In the genomic region with DNA sequence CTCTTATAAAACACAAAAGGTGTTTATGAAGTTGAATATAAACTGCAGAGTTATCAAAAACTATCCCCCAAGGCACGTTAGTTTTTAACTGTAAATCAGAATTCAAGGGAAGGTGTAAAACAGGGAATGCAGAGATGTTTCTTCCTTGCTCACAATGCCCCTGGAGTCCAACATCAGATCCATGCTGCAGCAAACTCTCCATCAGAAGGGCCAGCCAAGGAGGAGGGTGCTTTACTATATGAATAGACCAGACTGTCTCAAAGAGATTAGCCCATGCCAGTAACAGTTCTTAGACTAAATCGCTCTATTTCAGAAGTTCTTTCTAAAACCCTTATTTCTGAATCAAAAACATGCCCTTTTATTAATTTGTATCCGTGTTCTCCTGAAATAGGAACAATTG, we compare ENCODE assay signal across 13 cellular contexts.
DNase-seq lines count a peak whose midpoint lies in the region; ATAC-seq and TF ChIP-seq lines count a peak whose summit lies in the region.
"Had no signal": no experiment of that assay in that cellular context is flagged by ENCODE, and none has a peak within 500 bp of the region (broad histone marks: within the 10 kb centered on the region; RNA-seq: fewer than 3 reads in every experiment).

No MANE protein-coding gene starts in this region.

- intact Hi-C loops in dorsolateral prefrontal cortex (cut with DNase I): loop anchor here (5.0 to 10.0 kb wide), 6 partner anchors 151 to 926 kb away; a partner anchor contains a TSS

- H3K27me3 ChIP-seq in GM23338 (ENCODE audit: insufficient read depth) (no peaks in the 10 kb centered on the region), dorsolateral prefrontal cortex (no peaks in the 10 kb centered on the region)
- H3K27me3 ChIP-seq: BE2C, esophagus muscularis mucosa had no signal

- no peaks in the 10 kb centered on the region for H3K9me3 Mint-ChIP-seq in GM23338
- H3K9me3 Mint-ChIP-seq: activated B cell treated with CpG ODN at 0.5 μM for 24 hours, T-cell had no signal

- TF ChIP-seq CTCF in GM23338 (conservative IDR thresholded peaks at IDR 0.05; ENCODE audit: low read depth in 2 of 2): no peak
- TF ChIP-seq CTCF in dorsolateral prefrontal cortex (IDR thresholded peaks at IDR 0.05 in 54 of 56, conservative IDR thresholded peaks at IDR 0.05 in 2 of 56; ENCODE audit: low read depth in 1 of 56, partially characterized antibody in 56 of 56): no peak
- TF ChIP-seq CTCF in retinal pigment epithelial cell (conservative IDR thresholded peaks at IDR 0.05; ENCODE audit: low read depth, low read length): peak; percentile 1

- no peaks in the 10 kb centered on the region for H3K36me3 Mint-ChIP-seq in GM23338 (ENCODE audit: low read depth)
- H3K36me3 Mint-ChIP-seq: T-cell had no signal

- H3K27ac Mint-ChIP-seq in GM23338: no peak overlapping the region
- H3K27ac Mint-ChIP-seq: activated B cell treated with CpG ODN at 0.5 μM for 24 hours, T-cell had no signal

- H3F3A ChIP-seq in GM23338 (replicated peaks; ENCODE audit: low read depth): no peaks in the 10 kb centered on the region

- ATAC-seq in GM23338: peak; percentile 56

- no peak overlapping the region for H3K4me3 ChIP-seq in GM23338
- peak overlapping the region in 12 of 59 donors; percentile 3 to 38 (median 24) for H3K4me3 ChIP-seq in dorsolateral prefrontal cortex
- H3K4me3 ChIP-seq in retinal pigment epithelial cell (ENCODE audit: low read length): no peak overlapping the region
- H3K4me3 ChIP-seq: esophagus muscularis mucosa had no signal

- no peak overlapping the region for H3K4me3 Mint-ChIP-seq in GM23338
- H3K4me3 Mint-ChIP-seq: activated B cell treated with CpG ODN at 0.5 μM for 24 hours, T-cell had no signal

- no peak overlapping the region for H3K4me2 ChIP-seq in GM23338

- peaks cover 18% of the 10 kb centered on the region for H3K4me1 ChIP-seq in GM23338 (ENCODE audit: insufficient read depth)

- no peak for DNase-seq in GM23338 (ENCODE audit: low spot score)
- peak; percentile 8 for DNase-seq in SK-N-DZ (ENCODE audit: low spot score)
- DNase-seq in dorsolateral prefrontal cortex: no peak
- DNase-seq in retinal pigment epithelial cell (ENCODE audit: low read depth): no peak
- no peak for DNase-seq in activated CD8-positive, alpha-beta memory T cell treated with anti-CD3 and anti-CD28 coated beads, Interleukin-2, amount 50 U/mL, for 48 hours
- no peak for DNase-seq in retina
- no peak for DNase-seq in HCEC 1CT
- DNase-seq: activated B cell treated with CpG ODN at 0.5 μM for 24 hours; activated effector memory CD4-positive, alpha-beta T cell treated with anti-CD3 and anti-CD28 coated beads, Interleukin-2, amount 50 U/mL, for 16 hours; glutamatergic neuron; T-cell had no signal

- no peaks in the 10 kb centered on the region for H3K36me3 ChIP-seq in GM23338 (ENCODE audit: insufficient read depth)
- H3K36me3 ChIP-seq: BE2C, esophagus muscularis mucosa had no signal

- H3K4me1 Mint-ChIP-seq in GM23338: peaks cover 23% of the 10 kb centered on the region; the same call in 2 of the 3 replicates
- H3K4me1 Mint-ChIP-seq: activated B cell treated with CpG ODN at 0.5 μM for 24 hours, T-cell had no signal

- H3K27me3 Mint-ChIP-seq in GM23338 (ENCODE audit: insufficient read depth, low read depth, poor library complexity): no peaks in the 10 kb centered on the region
- H3K27me3 Mint-ChIP-seq: activated B cell treated with CpG ODN at 0.5 μM for 24 hours, T-cell had no signal

- H4K20me1 ChIP-seq in GM23338 (replicated peaks; ENCODE audit: insufficient read depth): no peaks in the 10 kb centered on the region

- H3K9me2 ChIP-seq in GM23338 (ENCODE audit: insufficient read depth): no peaks in the 10 kb centered on the region

- H3K79me2 ChIP-seq in GM23338 (replicated peaks; ENCODE audit: insufficient read depth): no peaks in the 10 kb centered on the region

- H2AFZ ChIP-seq in GM23338: no peak overlapping the region

- H3K27ac ChIP-seq in GM23338 (ENCODE audit: low read depth): no peak overlapping the region
- peak overlapping the region in 38 of 59 donors; percentile 1 to 77 (median 53) for H3K27ac ChIP-seq in dorsolateral prefrontal cortex

TF ChIP-seq in GM23338, 12 proteins besides CTCF, POLR2A, EP300 and RAD21 (continues in another document):
- TF ChIP-seq POLR2AphosphoS5 (IDR thresholded peaks at IDR 0.05; ENCODE audit: low read depth): no peak
- TF ChIP-seq NANOG (IDR thresholded peaks at IDR 0.05; ENCODE audit: borderline replicate concordance): no peak
- TF ChIP-seq, protein P1, sequence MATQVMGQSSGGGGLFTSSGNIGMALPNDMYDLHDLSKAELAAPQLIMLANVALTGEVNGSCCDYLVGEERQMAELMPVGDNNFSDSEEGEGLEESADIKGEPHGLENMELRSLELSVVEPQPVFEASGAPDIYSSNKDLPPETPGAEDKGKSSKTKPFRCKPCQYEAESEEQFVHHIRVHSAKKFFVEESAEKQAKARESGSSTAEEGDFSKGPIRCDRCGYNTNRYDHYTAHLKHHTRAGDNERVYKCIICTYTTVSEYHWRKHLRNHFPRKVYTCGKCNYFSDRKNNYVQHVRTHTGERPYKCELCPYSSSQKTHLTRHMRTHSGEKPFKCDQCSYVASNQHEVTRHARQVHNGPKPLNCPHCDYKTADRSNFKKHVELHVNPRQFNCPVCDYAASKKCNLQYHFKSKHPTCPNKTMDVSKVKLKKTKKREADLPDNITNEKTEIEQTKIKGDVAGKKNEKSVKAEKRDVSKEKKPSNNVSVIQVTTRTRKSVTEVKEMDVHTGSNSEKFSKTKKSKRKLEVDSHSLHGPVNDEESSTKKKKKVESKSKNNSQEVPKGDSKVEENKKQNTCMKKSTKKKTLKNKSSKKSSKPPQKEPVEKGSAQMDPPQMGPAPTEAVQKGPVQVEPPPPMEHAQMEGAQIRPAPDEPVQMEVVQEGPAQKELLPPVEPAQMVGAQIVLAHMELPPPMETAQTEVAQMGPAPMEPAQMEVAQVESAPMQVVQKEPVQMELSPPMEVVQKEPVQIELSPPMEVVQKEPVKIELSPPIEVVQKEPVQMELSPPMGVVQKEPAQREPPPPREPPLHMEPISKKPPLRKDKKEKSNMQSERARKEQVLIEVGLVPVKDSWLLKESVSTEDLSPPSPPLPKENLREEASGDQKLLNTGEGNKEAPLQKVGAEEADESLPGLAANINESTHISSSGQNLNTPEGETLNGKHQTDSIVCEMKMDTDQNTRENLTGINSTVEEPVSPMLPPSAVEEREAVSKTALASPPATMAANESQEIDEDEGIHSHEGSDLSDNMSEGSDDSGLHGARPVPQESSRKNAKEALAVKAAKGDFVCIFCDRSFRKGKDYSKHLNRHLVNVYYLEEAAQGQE (IDR thresholded peaks at IDR 0.05; ENCODE audit: unreplicated experiment): no peak
- no peak for TF ChIP-seq ZNF114 (CRISPR knock-in tag; IDR thresholded peaks at IDR 0.05)
- no peak for TF ChIP-seq STAT1 (IDR thresholded peaks at IDR 0.05; ENCODE audit: unreplicated experiment)
- no peak for TF ChIP-seq EZH2phosphoT487 (IDR thresholded peaks at IDR 0.05; ENCODE audit: unreplicated experiment)
- TF ChIP-seq, protein P2, sequence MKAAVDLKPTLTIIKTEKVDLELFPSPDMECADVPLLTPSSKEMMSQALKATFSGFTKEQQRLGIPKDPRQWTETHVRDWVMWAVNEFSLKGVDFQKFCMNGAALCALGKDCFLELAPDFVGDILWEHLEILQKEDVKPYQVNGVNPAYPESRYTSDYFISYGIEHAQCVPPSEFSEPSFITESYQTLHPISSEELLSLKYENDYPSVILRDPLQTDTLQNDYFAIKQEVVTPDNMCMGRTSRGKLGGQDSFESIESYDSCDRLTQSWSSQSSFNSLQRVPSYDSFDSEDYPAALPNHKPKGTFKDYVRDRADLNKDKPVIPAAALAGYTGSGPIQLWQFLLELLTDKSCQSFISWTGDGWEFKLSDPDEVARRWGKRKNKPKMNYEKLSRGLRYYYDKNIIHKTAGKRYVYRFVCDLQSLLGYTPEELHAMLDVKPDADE (IDR thresholded peaks at IDR 0.05): no peak
- no peak for TF ChIP-seq EZH2 (IDR thresholded peaks at IDR 0.05; ENCODE audit: low read depth, unreplicated experiment)
- TF ChIP-seq ZNF331 (CRISPR knock-in tag; IDR thresholded peaks at IDR 0.05; ENCODE audit: low read depth): no peak
- no peak for TF ChIP-seq CREB1 (CRISPR knock-in tag; IDR thresholded peaks at IDR 0.05; ENCODE audit: low read depth)
